Comparison of ENCODE assay signal across 9 cellular contexts in genomic region chr11:107929611-107930200, GRCh38. TPM values are rescaled to one million over a fixed set of nuclear protein-coding genes. Genes with fewer than 3 reads are reported as not detected.
DNase-seq lines count a peak whose midpoint lies in the region; ATAC-seq and TF ChIP-seq lines count a peak whose summit lies in the region.
"Had no signal": no experiment of that assay in that cellular context is flagged by ENCODE, and none has a peak within 500 bp of the region (broad histone marks: within the 10 kb centered on the region; RNA-seq: fewer than 3 reads in every experiment).

No MANE protein-coding gene starts in this region.

- peak overlapping the region; percentile 98 for H3K4me3 Mint-ChIP-seq in memory B cell

- H3K4me2 ChIP-seq in BLaER1 treated with 17β-estradiol and CSF1 and Interleukin-3, amounts not matched to agents 10 nM and 100 nM, result peak overlapping the region in 6 of 11 experiments; percentile 71 to 89 (median 79); a peak in 12 of 22 replicates
- peak overlapping the region; percentile 78 for H3K4me2 ChIP-seq in SU-DHL-6 (ENCODE audit: low read depth, low read length, poor library complexity, severe bottlenecking)

- H3K4me3 ChIP-seq in BLaER1 treated with 17β-estradiol and CSF1 and Interleukin-3, amounts not matched to agents 10 nM and 100 nM, result peak overlapping the region in 6 of 10 experiments; percentile 61 to 74 (median 66); a peak in 10 of 20 replicates
- H3K4me3 ChIP-seq in SU-DHL-6 (ENCODE audit: insufficient read depth, low read length, poor library complexity, severe bottlenecking), result peak overlapping the region; percentile 91
- H3K4me3 ChIP-seq in effector memory CD4-positive, alpha-beta T cell (ENCODE audit: insufficient read depth, low read depth, low read length, poor library complexity, severe bottlenecking), result no peak overlapping the region

- peaks cover 0 to 24% (median 14%) of the 10 kb centered on the region in 11 experiments; a peak in 15 of 22 replicates for H3K27me3 ChIP-seq in BLaER1 treated with 17β-estradiol and CSF1 and Interleukin-3, amounts not matched to agents 10 nM and 100 nM
- no peaks in the 10 kb centered on the region for H3K27me3 ChIP-seq in SU-DHL-6 (ENCODE audit: low read length)
- H3K27me3 ChIP-seq in effector memory CD4-positive, alpha-beta T cell (replicated peaks; ENCODE audit: control insufficient read depth, insufficient read depth, low read length, poor library complexity, severe bottlenecking), result peaks cover 3% of the 10 kb centered on the region

- H3K79me2 ChIP-seq in SU-DHL-6 (ENCODE audit: insufficient read depth, low read length), result no peaks in the 10 kb centered on the region; the same call in 1 of the 2 replicates

- H3K9ac ChIP-seq in BLaER1 treated with 17β-estradiol and CSF1 and Interleukin-3, amounts not matched to agents 10 nM and 100 nM, result peak overlapping the region in 3 of 11 experiments; percentile 71 to 80 (median 76); a peak in 3 of 22 replicates
- H3K9ac ChIP-seq in SU-DHL-6 (ENCODE audit: low read length), result peak overlapping the region; percentile 79; the same call in 1 of the 2 replicates

- peaks cover 12% of the 10 kb centered on the region for H3F3A ChIP-seq in SU-DHL-6 (ENCODE audit: insufficient read depth)

- no peaks in the 10 kb centered on the region; a peak in 1 of 22 replicates for H4K20me1 ChIP-seq in BLaER1 treated with 17β-estradiol and CSF1 and Interleukin-3, amounts not matched to agents 10 nM and 100 nM
- H4K20me1 ChIP-seq in SU-DHL-6 (ENCODE audit: low read depth, low read length), result no peaks in the 10 kb centered on the region

- H2AFZ ChIP-seq in SU-DHL-6 (ENCODE audit: low read depth, low read length, severe bottlenecking), result no peak overlapping the region

- no peaks in the 10 kb centered on the region for H3K36me3 Mint-ChIP-seq in memory B cell

- H3K36me3 ChIP-seq in BLaER1 treated with 17β-estradiol and CSF1 and Interleukin-3, amounts not matched to agents 10 nM and 100 nM, result no peaks in the 10 kb centered on the region
- no peaks in the 10 kb centered on the region for H3K36me3 ChIP-seq in SU-DHL-6 (ENCODE audit: low read length)
- H3K36me3 ChIP-seq in effector memory CD4-positive, alpha-beta T cell (ENCODE audit: control insufficient read depth, insufficient read depth, low read length), result no peaks in the 10 kb centered on the region

- no peaks in the 10 kb centered on the region for H3K9me2 ChIP-seq in SU-DHL-6 (replicated peaks; ENCODE audit: insufficient read depth, low read length)

- peaks cover 0 to 25% (median 8%) of the 10 kb centered on the region in 10 experiments; a peak in 10 of 20 replicates for H3K4me1 ChIP-seq in BLaER1 treated with 17β-estradiol and CSF1 and Interleukin-3, amounts not matched to agents 10 nM and 100 nM
- H3K4me1 ChIP-seq in effector memory CD4-positive, alpha-beta T cell (ENCODE audit: control insufficient read depth, insufficient read depth, low read length, poor library complexity, severe bottlenecking), result peaks cover 18% of the 10 kb centered on the region

- peak overlapping the region in 3 of 11 experiments; percentile 49 to 84 (median 79); a peak in 6 of 22 replicates for H3K27ac ChIP-seq in BLaER1 treated with 17β-estradiol and CSF1 and Interleukin-3, amounts not matched to agents 10 nM and 100 nM
- no peak overlapping the region for H3K27ac ChIP-seq in SU-DHL-6 (ENCODE audit: low read depth, low read length)
- no peak overlapping the region for H3K27ac ChIP-seq in effector memory CD4-positive, alpha-beta T cell (ENCODE audit: insufficient read depth, low read length, poor library complexity, severe bottlenecking)

- TF ChIP-seq CTCF in SU-DHL-6 (IDR thresholded peaks at IDR 0.05; ENCODE audit: insufficient read depth, low read length, poor library complexity, severe bottlenecking), result no peak

- H3K9me3 ChIP-seq in BLaER1 treated with 17β-estradiol and CSF1 and Interleukin-3, amounts not matched to agents 10 nM and 100 nM (replicated peaks in 1 of 11), result peaks cover 4 to 18% (median 10%) of the 10 kb centered on the region in 11 experiments; a peak in 14 of 22 replicates
- no peaks in the 10 kb centered on the region for H3K9me3 ChIP-seq in SU-DHL-6 (ENCODE audit: insufficient read depth, low read length)
- H3K9me3 ChIP-seq in effector memory CD4-positive, alpha-beta T cell (ENCODE audit: control insufficient read depth, low read length), result no peaks in the 10 kb centered on the region

- H3K9me3 Mint-ChIP-seq in memory B cell, result no peaks in the 10 kb centered on the region

- H3K4me1 Mint-ChIP-seq in memory B cell, result peaks cover 17% of the 10 kb centered on the region

- no peaks in the 10 kb centered on the region for H3K27me3 Mint-ChIP-seq in memory B cell

- peak overlapping the region; percentile 94 for H3K27ac Mint-ChIP-seq in memory B cell
- H3K27ac Mint-ChIP-seq: activated CD8-positive, alpha-beta T cell treated with anti-CD3 and anti-CD28 coated beads, Interleukin-2, amount 10 ng/mL, durations not matched to agents 7 days and 5 days had no signal

- ATAC-seq in memory B cell (ENCODE audit: low read depth), result peak; percentile 23
- ATAC-seq: activated CD8-positive, alpha-beta T cell treated with anti-CD3 and anti-CD28 coated beads, Interleukin-2, amount 10 ng/mL, durations not matched to agents 7 days and 5 days had no signal

- DNase-seq in Daoy (ENCODE audit: low read depth) (peak; percentile 86), memory B cell (ENCODE audit: low spot score in 2 of 2) (peak; percentile 13 to 23), kidney glomerular epithelial cell (lab: John Stamatoyannopoulos, UW) (no peak), NCI-H1930 (lab: John Stamatoyannopoulos, UW) (no peak)
- DNase-seq in effector memory CD4-positive, alpha-beta T cell, result no peak
- DNase-seq: NCI-H226 had no signal

RNA-seq across cellular contexts. Expression of gene RAB39A, which starts 1.5 kb away (rescaled TPM):
- 15.6 and 15.7 TPM in 2 replicates for total RNA-seq in Daoy (2014; rRNA removed; shearing (Covaris generic))

Comparison
In these comparisons a context has a peak if more than half of its experiments do, and no peak if none do; other contexts are left out.
1. DNase-seq: peak in Daoy (single experiment) and memory B cell (2 of 2); none in effector memory CD4-positive, alpha-beta T cell (0 of 3), kidney glomerular epithelial cell (single experiment) and NCI-H1930 (0 of 2).